8 cellular contexts compared by ENCODE assay signal in genomic region chr16:50665128-50665878, GRCh38. TPM values are rescaled to one million over a fixed set of nuclear protein-coding genes. Genes with fewer than 3 reads are reported as not detected.
A peak's percentile ranks its signal among the peaks of the same experiment; 100 is the strongest.
DNase-seq lines count a peak whose midpoint lies in the region; ATAC-seq and TF ChIP-seq lines count a peak whose summit lies in the region.

No MANE protein-coding gene starts in this region.

- no peak overlapping the region for H3K9ac ChIP-seq in SK-N-SH

- POLR2A ChIA-PET in SK-N-SH (lab: Yijun Ruan, JAX), result interaction anchor here (0.7 to 1.1 kb wide), 2 partner anchors 292 to 293 kb away, joined by 3 to 4 read pairs; no protein-coding TSS in a partner anchor

- H3K4me2 ChIP-seq in SK-N-SH (peak overlapping the region; percentile 49; the same call in 1 of the 2 replicates), osteoblast (ENCODE audit: insufficient read depth, low read length) (peak overlapping the region; percentile 71)

- no peaks in the 10 kb centered on the region for H3K9me3 ChIP-seq in SK-N-SH
- no peaks in the 10 kb centered on the region for H3K9me3 ChIP-seq in osteoblast (ENCODE audit: low read depth, low read length)

- DNase-seq in SK-N-SH (peak; percentile 84), head of caudate nucleus (peak; percentile 48 to 95 (median 87)), osteoblast (ENCODE audit: insufficient read length, low spot score, missing footprints) (peak; percentile 96), superior temporal gyrus (ENCODE audit: extremely low spot score) (peak; percentile 89)

- intact Hi-C loops in head of caudate nucleus (cut with DNase I), result loop anchor here (5.0 kb wide), 2 partner anchors 137 to 293 kb away; no protein-coding TSS in a partner anchor

- no peak for ATAC-seq in HG03460 (IDR thresholded peaks at IDR 0.05; ENCODE audit: unreplicated experiment)

- no peaks in the 10 kb centered on the region for H3K27me3 Mint-ChIP-seq in IgD-negative memory B cell
- no peaks in the 10 kb centered on the region for H3K27me3 Mint-ChIP-seq in activated naive CD8-positive, alpha-beta T cell

- TF ChIP-seq CTCF in SK-N-SH (IDR thresholded peaks at IDR 0.05) (peak; percentile 79), osteoblast (IDR thresholded peaks at IDR 0.05; ENCODE audit: extremely low read depth, low read depth, low read length) (peak; percentile 80)

- H3K4me1 ChIP-seq in SK-N-SH (ENCODE audit: control insufficient read depth in 1 of 2, insufficient read depth in 2 of 2, low read depth in 1 of 2, low read length in 1 of 2) (no peaks in the 10 kb centered on the region; a peak in 1 of 4 replicates), osteoblast (ENCODE audit: insufficient read depth, low read length) (peaks cover 2% of the 10 kb centered on the region)

- no peak for TF ChIP-seq EP300 in SK-N-SH (IDR thresholded peaks at IDR 0.05; ENCODE audit: borderline replicate concordance in 1 of 2, low read depth in 1 of 2, low read length in 1 of 2)

- TF ChIP-seq RAD21 in SK-N-SH (IDR thresholded peaks at IDR 0.05; ENCODE audit: low read length), result peak; percentile 94

- H3K9me3 Mint-ChIP-seq in IgD-negative memory B cell, result peaks cover 0 to 2% (median 0%) of the 10 kb centered on the region in 3 donors
- no peaks in the 10 kb centered on the region for H3K9me3 Mint-ChIP-seq in activated naive CD8-positive, alpha-beta T cell (ENCODE audit: low read depth)

- H2AFZ ChIP-seq in SK-N-SH (ENCODE audit: low read depth) (no peak overlapping the region), osteoblast (ENCODE audit: low read length) (peak overlapping the region; percentile 77)

- peak overlapping the region in 2 of 3 donors; percentile 63 to 90 for H3K27ac Mint-ChIP-seq in IgD-negative memory B cell
- peak overlapping the region; percentile 68 for H3K27ac Mint-ChIP-seq in activated naive CD8-positive, alpha-beta T cell

- H3K4me3 Mint-ChIP-seq in IgD-negative memory B cell, result peak overlapping the region; percentile 72 to 90 (median 81)
- peak overlapping the region; percentile 76 for H3K4me3 Mint-ChIP-seq in activated naive CD8-positive, alpha-beta T cell

- H4K20me1 ChIP-seq in SK-N-SH (ENCODE audit: insufficient read depth), result no peaks in the 10 kb centered on the region
- no peaks in the 10 kb centered on the region for H4K20me1 ChIP-seq in osteoblast (ENCODE audit: insufficient read depth, low read length)

- no peaks in the 10 kb centered on the region for H3K9me2 ChIP-seq in SK-N-SH

- H3K79me2 ChIP-seq in SK-N-SH (ENCODE audit: insufficient read depth) (no peaks in the 10 kb centered on the region), osteoblast (ENCODE audit: insufficient read depth, low read length) (no peaks in the 10 kb centered on the region)

- H3F3A ChIP-seq in SK-N-SH (replicated peaks; ENCODE audit: insufficient read depth), result no peaks in the 10 kb centered on the region

- CTCF ChIA-PET in SK-N-SH (lab: Yijun Ruan, JAX), result interaction anchor here (0.6 to 16.3 kb wide), 105 partner anchors 12 to 640 kb away, joined by 3 to 326 read pairs (median 4); partner anchors contain the start of genes BRD7, CNEP1R1, CYLD and NKD1

- peaks cover 3% of the 10 kb centered on the region for H3K36me3 Mint-ChIP-seq in IgD-negative memory B cell
- H3K36me3 Mint-ChIP-seq in activated naive CD8-positive, alpha-beta T cell, result no peaks in the 10 kb centered on the region

- H3K27me3 ChIP-seq in SK-N-SH (ENCODE audit: insufficient read depth), result no peaks in the 10 kb centered on the region
- H3K27me3 ChIP-seq in osteoblast (ENCODE audit: insufficient read depth, low read length), result no peaks in the 10 kb centered on the region

- H3K36me3 ChIP-seq in SK-N-SH (replicated peaks in 1 of 2; ENCODE audit: control insufficient read depth in 1 of 2, insufficient read depth in 2 of 2, low read length in 1 of 2) (no peaks in the 10 kb centered on the region), osteoblast (ENCODE audit: insufficient read depth, low read length) (no peaks in the 10 kb centered on the region)

- no peak overlapping the region for H3K27ac ChIP-seq in SK-N-SH (ENCODE audit: low read depth in 2 of 2, low read length in 1 of 2)
- peak overlapping the region; percentile 31 for H3K27ac ChIP-seq in osteoblast (ENCODE audit: low read depth, low read length)

- peak overlapping the region; percentile 23; the same call in 1 of the 2 replicates for H3K4me3 ChIP-seq in GM08714 (ENCODE audit: low read length)
- H3K4me3 ChIP-seq in SK-N-SH (ENCODE audit: low read depth in 2 of 2, low read length in 1 of 2), result peak overlapping the region in 1 of 2 experiments; percentile 45; a peak in 2 of 4 replicates
- H3K4me3 ChIP-seq in osteoblast (ENCODE audit: insufficient read depth, low read length), result peak overlapping the region; percentile 72

- H3K4me1 Mint-ChIP-seq in IgD-negative memory B cell, result peaks cover 13 to 23% (median 16%) of the 10 kb centered on the region in 3 donors
- H3K4me1 Mint-ChIP-seq in activated naive CD8-positive, alpha-beta T cell (ENCODE audit: low read depth), result peaks cover 37% of the 10 kb centered on the region

- 34% methylated on average over 36 of the region's 40 CpGs for WGBS in SK-N-SH (ENCODE audit: low lambda C conversion rate)

TF ChIP-seq in SK-N-SH, 30 proteins besides CTCF, POLR2A, EP300 and RAD21:
- TF ChIP-seq SMC3 (IDR thresholded peaks at IDR 0.05; ENCODE audit: low read depth, low read length) (peak; percentile 93), PBX3 (IDR thresholded peaks at IDR 0.05) (no peak)

RNA-seq across cellular contexts. Expression of gene SNX20, which starts 15.8 kb away (rescaled TPM):
- polyA plus RNA-seq in IgD-negative memory B cell, result 44.6 TPM
- not detected in 2 replicates for polyA plus RNA-seq in SK-N-SH (2012; rRNA removed)
- polyA plus RNA-seq in SK-N-SH (2012; cell fraction: cytosol; rRNA removed), result not detected in 2 replicates
- polyA plus RNA-seq in SK-N-SH (2012; cell fraction: nucleus; rRNA removed), result not detected in 2 replicates
- not detected in 2 replicates for total RNA-seq in osteoblast

RNA-seq across cellular contexts. Expression of gene NOD2, which starts 28.1 kb away (rescaled TPM):
- polyA plus RNA-seq in IgD-negative memory B cell (0.86 TPM), SK-N-SH (2012; rRNA removed) (not detected in 2 replicates)
- polyA plus RNA-seq in SK-N-SH (2012; cell fraction: cytosol; rRNA removed), result under 0.01 and 0.01 TPM in 2 replicates
- 0.05 TPM in 1 of 2 replicates, not detected in the other for polyA plus RNA-seq in SK-N-SH (2012; cell fraction: nucleus; rRNA removed)
- under 0.01 and 0.29 TPM in 2 replicates for total RNA-seq in osteoblast

Comparison
In these comparisons a context has a peak if more than half of its experiments do, and no peak if none do; other contexts are left out.
1. RNA of gene SNX20, which starts 15.8 kb away (polyA plus RNA-seq): 44.6 TPM in IgD-negative memory B cell (single experiment); not detected in SK-N-SH; every median in the first group is over 10 times any median in the second.
2. Peak in every context shown above with its lines, with median percentiles within 50 percentile points of each other: DNase-seq.